22 cellular contexts compared by ENCODE assay signal in genomic region chr4:125346616-125347015, GRCh38.
A peak's percentile ranks its signal among the peaks of the same experiment; 100 is the strongest.
DNase-seq lines count a peak whose midpoint lies in the region; ATAC-seq lines count a peak whose summit lies in the region.
"Had no signal": no experiment of that assay in that cellular context is flagged by ENCODE, and none has a peak within 500 bp of the region (broad histone marks: within the 10 kb centered on the region; RNA-seq: fewer than 3 reads in every experiment).

No MANE protein-coding gene starts in this region.

- H3K36me3 ChIP-seq in HUES48 (ENCODE audit: control insufficient read depth, insufficient read depth, low read length): no peaks in the 10 kb centered on the region
- H3K36me3 ChIP-seq: BE2C, HAP-1, Peyer's patch had no signal

- H3K27me3 ChIP-seq in HUES48 (ENCODE audit: control insufficient read depth, insufficient read depth, low read length) (no peaks in the 10 kb centered on the region), layer of hippocampus (ENCODE audit: control insufficient read depth, insufficient read depth, low read length) (no peaks in the 10 kb centered on the region)
- H3K27me3 ChIP-seq: BE2C, Peyer's patch had no signal

- DNase-seq in retina: peak; percentile 35
- DNase-seq in effector memory CD8-positive, alpha-beta T cell: no peak
- DNase-seq in stimulated activated CD4-positive, alpha-beta T cell treated with anti-CD3 and anti-CD28 coated beads, Interleukin-15, amount 100 ng/mL, for 24 hours: no peak
- no peak for DNase-seq in NCI-H2196 (lab: John Stamatoyannopoulos, UW; ENCODE audit: unreplicated experiment)
- DNase-seq: BE2C; CD4-positive, CD25-positive, alpha-beta regulatory T cell; COR-L47; DMS 273 treated with DMSO at 0.1 percent for 48 hours; DND-41; MM.1S; NCI-H1092; NCI-H1436 treated with DMSO at 0.1 percent for 48 hours; NCI-H2029 treated with DMSO at 0.1 percent for 48 hours; NCI-H2171; NCI-H446; NCI-H526 treated with DMSO at 0.1 percent for 48 hours; Peyer's patch had no signal

- H3K4me1 ChIP-seq in HUES48 (ENCODE audit: control insufficient read depth, insufficient read depth, low read length): peaks cover 28% of the 10 kb centered on the region
- H3K4me1 ChIP-seq: BE2C, Peyer's patch had no signal

- H3K9ac ChIP-seq in HUES48 (ENCODE audit: low read depth, low read length): no peak overlapping the region

- H3K27ac ChIP-seq in HUES48 (ENCODE audit: low read depth, low read length): peak overlapping the region; percentile 70
- H3K27ac ChIP-seq in cingulate gyrus (ENCODE audit: low read depth, low read length): peak overlapping the region; percentile 56
- peak overlapping the region; percentile 13 for H3K27ac ChIP-seq in layer of hippocampus (ENCODE audit: low read depth, low read length)
- H3K27ac ChIP-seq: Peyer's patch had no signal

- H3K4me1 Mint-ChIP-seq in effector memory CD8-positive, alpha-beta T cell (ENCODE audit: low read depth in 2 of 2): no peaks in the 10 kb centered on the region
- H3K4me1 Mint-ChIP-seq: CD4-positive, CD25-positive, alpha-beta regulatory T cell had no signal

- ATAC-seq in effector memory CD8-positive, alpha-beta T cell (replicated peaks): no peak
- ATAC-seq in GM18511 (IDR thresholded peaks at IDR 0.05; ENCODE audit: unreplicated experiment): no peak

- H3K27ac Mint-ChIP-seq in effector memory CD8-positive, alpha-beta T cell: no peak overlapping the region
- H3K27ac Mint-ChIP-seq: CD4-positive, CD25-positive, alpha-beta regulatory T cell had no signal

- H3K9me3 ChIP-seq in HUES48 (ENCODE audit: control insufficient read depth, insufficient read depth, low read length): no peaks in the 10 kb centered on the region
- H3K9me3 ChIP-seq: BE2C, HAP-1, Peyer's patch had no signal

- H3K9me3 Mint-ChIP-seq in effector memory CD8-positive, alpha-beta T cell: no peaks in the 10 kb centered on the region

- H3K27me3 Mint-ChIP-seq in effector memory CD8-positive, alpha-beta T cell: no peaks in the 10 kb centered on the region
- H3K27me3 Mint-ChIP-seq: CD4-positive, CD25-positive, alpha-beta regulatory T cell had no signal

- no peak overlapping the region for H3K4me3 Mint-ChIP-seq in effector memory CD8-positive, alpha-beta T cell
- H3K4me3 Mint-ChIP-seq: CD4-positive, CD25-positive, alpha-beta regulatory T cell had no signal

- H3K36me3 Mint-ChIP-seq in effector memory CD8-positive, alpha-beta T cell (ENCODE audit: insufficient read depth): no peaks in the 10 kb centered on the region
- H3K36me3 Mint-ChIP-seq: CD4-positive, CD25-positive, alpha-beta regulatory T cell had no signal

- H3K4me3 ChIP-seq in HUES48 (ENCODE audit: low read depth, low read length): no peak overlapping the region
- H3K4me3 ChIP-seq: HAP-1, Peyer's patch had no signal

Comparison
In these comparisons a context has a peak if more than half of its experiments do, and no peak if none do; other contexts are left out.
1. H3K27ac ChIP-seq: peak in every context shown above with its lines; median percentile 70 in HUES48; 56 in cingulate gyrus; 13 in layer of hippocampus.